ENCODE assay signal across 9 cellular contexts in the genomic region with DNA sequence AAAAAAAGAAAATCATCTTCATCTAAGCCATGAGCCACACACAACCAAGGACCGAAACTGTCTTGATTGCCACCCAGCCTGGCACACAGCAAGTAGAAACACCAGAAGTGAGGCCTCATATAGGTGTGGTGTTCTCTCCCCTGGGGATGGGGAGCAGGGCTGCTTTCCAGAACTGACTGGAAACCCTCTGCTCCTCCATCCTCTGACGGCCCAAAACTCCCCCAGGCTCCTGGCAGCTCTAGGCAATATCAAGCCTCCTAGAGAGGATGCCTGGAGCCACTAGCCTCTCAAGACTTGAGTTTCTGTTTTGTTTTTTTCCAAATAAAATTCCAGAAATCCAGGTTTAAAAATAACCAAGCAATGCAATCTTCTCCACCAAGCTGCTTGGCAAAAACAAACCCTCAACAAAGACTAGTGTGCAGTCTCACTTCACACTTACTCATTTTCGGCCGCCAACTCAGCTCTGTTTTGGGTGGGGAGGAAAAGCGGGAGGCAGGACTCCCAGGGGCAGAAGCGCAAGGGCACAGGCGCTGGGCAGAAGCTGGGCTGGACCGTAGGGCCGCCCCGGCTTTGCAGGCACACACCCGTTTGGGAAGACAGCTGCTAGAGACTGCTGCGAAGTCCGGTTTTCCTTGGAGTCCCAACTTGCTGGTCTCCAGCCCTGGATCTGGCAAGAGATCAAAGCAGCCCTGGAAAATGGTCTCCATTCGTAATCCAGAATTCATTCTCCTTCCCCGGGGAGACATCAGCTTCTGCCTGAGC.
A peak's percentile ranks its signal among the peaks of the same experiment; 100 is the strongest.
DNase-seq lines count a peak whose midpoint lies in the region; ATAC-seq and TF ChIP-seq lines count a peak whose summit lies in the region.
"Had no signal": no experiment of that assay in that cellular context is flagged by ENCODE, and none has a peak within 500 bp of the region (broad histone marks: within the 10 kb centered on the region; RNA-seq: fewer than 3 reads in every experiment).

No MANE protein-coding gene starts in this region.

- ATAC-seq in heart left ventricle (peak; percentile 83 to 88 (median 86)), psoas muscle (peak in 3 of 4 donors; percentile 43 to 74 (median 51)), HG02642 (IDR thresholded peaks at IDR 0.05; ENCODE audit: poor library complexity, unreplicated experiment) (no peak), GM18517 (IDR thresholded peaks at IDR 0.05; ENCODE audit: unreplicated experiment) (no peak)

- peak overlapping the region; percentile 22 for H3K4me3 ChIP-seq in AG09309 (ENCODE audit: control insufficient read depth, low read depth, low read length)
- peak overlapping the region in 10 of 12 donors; percentile 6 to 48 (median 41) for H3K4me3 ChIP-seq in heart left ventricle
- H3K4me3 ChIP-seq in psoas muscle, result peak overlapping the region; percentile 45

- peak in 1 of 2 donors; percentile 26 for TF ChIP-seq POLR2A in heart left ventricle (IDR thresholded peaks at IDR 0.05)

- H3K4me1 ChIP-seq in heart left ventricle (peaks cover 3 to 30% (median 16%) of the 10 kb centered on the region in 12 donors), psoas muscle (peaks cover 9% of the 10 kb centered on the region)

- DNase-seq in AG09309 (ENCODE audit: low read depth) (peak; percentile 14), amniotic stem cell (lab: John Stamatoyannopoulos, UW) (peak; percentile 30), heart left ventricle (peak; percentile 69 to 86 (median 81)), psoas muscle (peak; percentile 52 to 76), NCI-H2107 treated with DMSO at 0.1 percent for 48 hours (lab: John Stamatoyannopoulos, UW; ENCODE audit: unreplicated experiment) (no peak), NCI-H774 (lab: John Stamatoyannopoulos, UW) (no peak)
- DNase-seq: NCI-H1105 treated with DMSO at 0.1 percent for 48 hours had no signal

- H3K27ac ChIP-seq in heart left ventricle (peak overlapping the region; percentile 29 to 89 (median 80)), psoas muscle (peak overlapping the region; percentile 63)

- WGBS in heart left ventricle, 4 donors, result 12 to 31% (median 20%) methylated on average over 15 of the region's 15 CpGs
- 14 to 19% (median 15%) methylated on average over 15 of the region's 15 CpGs for WGBS in psoas muscle, 3 donors

- H3K36me3 ChIP-seq in heart left ventricle, result no peaks in the 10 kb centered on the region
- H3K36me3 ChIP-seq in psoas muscle (ENCODE audit: insufficient read depth in 1 of 2, low read depth in 1 of 2), result no peaks in the 10 kb centered on the region

- TF ChIP-seq CTCF in AG09309 (IDR thresholded peaks at IDR 0.05; ENCODE audit: control insufficient read depth, insufficient read depth, low read depth, low read length, missing control alignments), result no peak
- TF ChIP-seq CTCF in heart left ventricle (IDR thresholded peaks at IDR 0.05), result no peak
- TF ChIP-seq CTCF in psoas muscle (IDR thresholded peaks at IDR 0.05), result no peak

- H3K27me3 ChIP-seq in heart left ventricle, result no peaks in the 10 kb centered on the region
- H3K27me3 ChIP-seq in psoas muscle (ENCODE audit: insufficient read depth in 3 of 3, low read length in 2 of 3), result no peaks in the 10 kb centered on the region

- intact Hi-C loops in heart left ventricle (cut with DNase I), result loop anchor here in 3 of 10 donors (5.0 to 10.0 kb wide), 4 partner anchors 49 to 81 kb away; a partner anchor contains a TSS
- intact Hi-C loops in psoas muscle (cut with DNase I), result no loop called here

- H3K9me3 ChIP-seq in heart left ventricle (no peaks in the 10 kb centered on the region), psoas muscle (no peaks in the 10 kb centered on the region)

Comparison
In these comparisons a context has a peak if more than half of its experiments do, and no peak if none do; other contexts are left out.
1. DNase-seq: peak in AG09309 (single experiment), amniotic stem cell (single experiment), heart left ventricle (5 of 5) and psoas muscle (2 of 2); none in NCI-H2107 treated with DMSO at 0.1 percent for 48 hours (single experiment) and NCI-H774 (single experiment).
2. ATAC-seq: peak in heart left ventricle (4 of 4) and psoas muscle (3 of 4); none in HG02642 (single experiment) and GM18517 (single experiment).
3. Peak in every context shown above with its lines, with median percentiles within 50 percentile points of each other: H3K4me3 ChIP-seq.